Comparison of ENCODE assay signal across 17 cellular contexts in genomic region chr6:73017473-73017872, GRCh38.
"Had no signal": no experiment of that assay in that cellular context is flagged by ENCODE, and none has a peak within 500 bp of the region (broad histone marks: within the 10 kb centered on the region; RNA-seq: fewer than 3 reads in every experiment).

No MANE protein-coding gene starts in this region.

- H3K27ac ChIP-seq: body of pancreas, cardiac muscle cell, heart left ventricle, parathyroid adenoma, WERI-Rb-1 had no signal

- DNase-seq: activated CD4-positive, alpha-beta T cell treated with anti-CD3 and anti-CD28 coated beads, Interleukin-2, amount 10 ng/mL, durations not matched to agents 7 days and 5 days; activated CD4-positive, CD25-positive, alpha-beta regulatory T cell treated with anti-CD3 and anti-CD28 coated beads, Interleukin-2, amount 50 U/mL, for 72 hours; activated gamma-delta T cell treated with Interleukin-2 at 50 U/mL for 16 hours; activated T-cell treated with anti-CD3 and anti-CD28 coated beads, Interleukin-2, amount 50 U/mL, for 1 hour; anterior cingulate cortex; body of pancreas; effector CD4-positive, alpha-beta T cell; heart left ventricle; left cardiac atrium; nephron progenitor cell; nucleus accumbens; right cardiac atrium; stimulated activated CD4-positive, alpha-beta T cell treated with anti-CD3 and anti-CD28 coated beads, Interleukin-4, amount 100 ng/mL, for 24 hours; stimulated activated naive CD4-positive, alpha-beta T cell treated with Interleukin-2 at 50 U/mL for 16 hours; WERI-Rb-1 had no signal

- H3K27me3 ChIP-seq: body of pancreas, cardiac muscle cell, heart left ventricle had no signal

- H3K4me3 ChIP-seq: body of pancreas, cardiac muscle cell, heart left ventricle had no signal

- ATAC-seq: body of pancreas, heart left ventricle, left cardiac atrium, right cardiac atrium had no signal

- H3K4me1 ChIP-seq: body of pancreas, heart left ventricle, parathyroid adenoma had no signal

- H3K36me3 ChIP-seq: cardiac muscle cell, heart left ventricle, WERI-Rb-1 had no signal

- H3K9me3 ChIP-seq: body of pancreas, heart left ventricle had no signal
